ENCODE assay signal across 1 cellular context in genomic region chr1:24984300-24984699, GRCh38.
TF ChIP-seq lines count a peak whose summit lies in the region.

No MANE protein-coding gene starts in this region.

TF ChIP-seq in A549, 52 proteins besides CTCF, POLR2A, EP300 and RAD21 (continued from another document):
- no peak for TF ChIP-seq REST (IDR thresholded peaks at IDR 0.05)
- TF ChIP-seq ZFP36 (IDR thresholded peaks at IDR 0.05; ENCODE audit: borderline replicate concordance, partially characterized antibody): peak; percentile 33
